Comparison of ENCODE assay signal across 21 cellular contexts in the genomic region with DNA sequence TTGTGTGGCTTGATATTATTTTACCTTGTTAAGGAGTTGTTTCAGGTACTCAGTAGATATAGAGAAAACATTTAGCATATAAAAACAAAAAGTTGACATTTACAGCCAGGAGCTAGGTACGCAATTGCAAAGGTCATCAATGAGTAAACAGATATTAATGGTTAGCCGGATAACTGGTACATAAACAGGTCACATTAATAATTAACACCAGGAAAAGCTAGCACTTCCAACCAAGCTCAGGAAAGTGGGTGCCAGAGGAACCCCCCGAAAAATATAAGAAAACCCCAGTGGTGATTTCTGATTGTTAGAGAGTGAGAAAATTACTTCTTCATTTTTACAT.
"Had no signal": no experiment of that assay in that cellular context is flagged by ENCODE, and none has a peak within 500 bp of the region (broad histone marks: within the 10 kb centered on the region; RNA-seq: fewer than 3 reads in every experiment).

No MANE protein-coding gene starts in this region.

- H3K4me1 ChIP-seq: colonic mucosa, parathyroid adenoma had no signal

- H3K27ac Mint-ChIP-seq: activated CD4-positive, alpha-beta memory T cell treated with anti-CD3 and anti-CD28 coated beads, Interleukin-2, amount 10 ng/mL, durations not matched to agents 7 days and 5 days; activated naive CD8-positive, alpha-beta T cell treated with anti-CD3 and anti-CD28 coated beads, Interleukin-2, amount 10 ng/mL, durations not matched to agents 7 days and 5 days; activated T-helper 17 cell treated with anti-CD3 and anti-CD28 coated beads, Interleukin-2, amount 50 U/mL, for 72 hours; memory B cell; naive B cell; T-helper 2 cell treated with Interferon-gamma antibody and Interleukin-4, amounts not matched to agents 5 μg/mL and 100 μg/mL, for 36 hours had no signal

- H3K9ac ChIP-seq: parathyroid adenoma had no signal

- H2AFZ ChIP-seq: parathyroid adenoma had no signal

- ATAC-seq: activated T-helper 17 cell treated with anti-CD3 and anti-CD28 coated beads, Interleukin-2, amount 50 U/mL, for 72 hours; left ventricle myocardium superior; mucosa of descending colon had no signal

- H3K27me3 Mint-ChIP-seq: activated CD4-positive, alpha-beta memory T cell treated with anti-CD3 and anti-CD28 coated beads, Interleukin-2, amount 10 ng/mL, durations not matched to agents 7 days and 5 days; activated naive CD8-positive, alpha-beta T cell treated with anti-CD3 and anti-CD28 coated beads, Interleukin-2, amount 10 ng/mL, durations not matched to agents 7 days and 5 days; activated T-helper 17 cell treated with anti-CD3 and anti-CD28 coated beads, Interleukin-2, amount 50 U/mL, for 72 hours; memory B cell; naive B cell had no signal

- H3K79me2 ChIP-seq: parathyroid adenoma had no signal

- H3K4me1 Mint-ChIP-seq: activated CD4-positive, alpha-beta memory T cell treated with anti-CD3 and anti-CD28 coated beads, Interleukin-2, amount 10 ng/mL, durations not matched to agents 7 days and 5 days; activated naive CD8-positive, alpha-beta T cell treated with anti-CD3 and anti-CD28 coated beads, Interleukin-2, amount 10 ng/mL, durations not matched to agents 7 days and 5 days; activated T-helper 17 cell treated with anti-CD3 and anti-CD28 coated beads, Interleukin-2, amount 50 U/mL, for 72 hours; central memory CD8-positive, alpha-beta T cell; memory B cell; naive B cell had no signal

- H3K4me3 ChIP-seq: colonic mucosa, mucosa of descending colon, transverse colon had no signal

- H3K9me3 ChIP-seq: colonic mucosa, mucosa of descending colon, transverse colon had no signal

- H3K27ac ChIP-seq: colonic mucosa, parathyroid adenoma, transverse colon had no signal

- H3K27me3 ChIP-seq: colonic mucosa, transverse colon had no signal

- H3K4me3 Mint-ChIP-seq: activated CD4-positive, alpha-beta memory T cell treated with anti-CD3 and anti-CD28 coated beads, Interleukin-2, amount 10 ng/mL, durations not matched to agents 7 days and 5 days; activated naive CD8-positive, alpha-beta T cell treated with anti-CD3 and anti-CD28 coated beads, Interleukin-2, amount 10 ng/mL, durations not matched to agents 7 days and 5 days; activated T-helper 17 cell treated with anti-CD3 and anti-CD28 coated beads, Interleukin-2, amount 50 U/mL, for 72 hours; central memory CD8-positive, alpha-beta T cell; memory B cell; naive B cell; T-helper 2 cell treated with Interferon-gamma antibody and Interleukin-4, amounts not matched to agents 5 μg/mL and 100 μg/mL, for 36 hours had no signal

- H3K36me3 ChIP-seq: colonic mucosa, transverse colon had no signal

- DNase-seq: activated CD4-positive, alpha-beta memory T cell treated with anti-CD3 and anti-CD28 coated beads, Interleukin-2, amount 10 ng/mL, durations not matched to agents 7 days and 5 days; activated CD4-positive, alpha-beta T cell treated with anti-CD3 and anti-CD28 coated beads for 48 hours; activated CD4-positive, CD25-positive, alpha-beta regulatory T cell; activated naive CD4-positive, alpha-beta T cell treated with Interleukin-2 at 50 U/mL for 16 hours; activated naive CD8-positive, alpha-beta T cell treated with anti-CD3 and anti-CD28 coated beads, Interleukin-2, amount 10 ng/mL, durations not matched to agents 7 days and 5 days; activated T-cell treated with anti-CD3 and anti-CD28 coated beads, Interleukin-2, amount 50 U/mL, for 1 hour; colonic mucosa; foreskin melanocyte; glutamatergic neuron; hypothalamus; left ventricle myocardium superior; mucosa of descending colon; naive B cell; stimulated activated CD4-positive, alpha-beta T cell treated with anti-CD3 and anti-CD28 coated beads, Interleukin-2, amount 100 ng/mL, for 24 hours; stimulated activated naive CD4-positive, alpha-beta T cell treated with Interleukin-2 at 50 U/mL for 16 hours; transverse colon had no signal

- H3K9me3 Mint-ChIP-seq: activated CD4-positive, alpha-beta memory T cell treated with anti-CD3 and anti-CD28 coated beads, Interleukin-2, amount 10 ng/mL, durations not matched to agents 7 days and 5 days; activated naive CD8-positive, alpha-beta T cell treated with anti-CD3 and anti-CD28 coated beads, Interleukin-2, amount 10 ng/mL, durations not matched to agents 7 days and 5 days; central memory CD8-positive, alpha-beta T cell; T-helper 2 cell treated with Interferon-gamma antibody and Interleukin-4, amounts not matched to agents 5 μg/mL and 100 μg/mL, for 36 hours had no signal

- H3K36me3 Mint-ChIP-seq: activated naive CD8-positive, alpha-beta T cell treated with anti-CD3 and anti-CD28 coated beads, Interleukin-2, amount 10 ng/mL, durations not matched to agents 7 days and 5 days; memory B cell; naive B cell had no signal
